ENCODE assay signal across 17 cellular contexts in genomic region chr3:8001712-8002111, GRCh38.
DNase-seq lines count a peak whose midpoint lies in the region; ATAC-seq and TF ChIP-seq lines count a peak whose summit lies in the region.
"Had no signal": no experiment of that assay in that cellular context is flagged by ENCODE, and none has a peak within 500 bp of the region (broad histone marks: within the 10 kb centered on the region; RNA-seq: fewer than 3 reads in every experiment).

No MANE protein-coding gene starts in this region.

- H3K4me1 ChIP-seq in aorta (ENCODE audit: control insufficient read depth in 1 of 2, insufficient read depth in 2 of 2, low read length in 2 of 2) (no peaks in the 10 kb centered on the region), PC-9 (replicated peaks; ENCODE audit: insufficient read depth) (no peaks in the 10 kb centered on the region), GM23338 (ENCODE audit: insufficient read depth) (no peaks in the 10 kb centered on the region)
- H3K4me1 ChIP-seq: A549, HAP-1 had no signal

- H3K27me3 Mint-ChIP-seq in GM23338 (ENCODE audit: insufficient read depth, low read depth, poor library complexity) = no peaks in the 10 kb centered on the region

- H3K27ac ChIP-seq in aorta (ENCODE audit: low read depth in 1 of 2, low read length in 2 of 2) (no peak overlapping the region), PC-9 (no peak overlapping the region), GM23338 (ENCODE audit: low read depth) (no peak overlapping the region)
- H3K27ac ChIP-seq: A549 had no signal

- peaks cover 20% of the 10 kb centered on the region for H3K4me1 Mint-ChIP-seq in GM23338
- H3K4me1 Mint-ChIP-seq: CD8-positive, alpha-beta memory T cell had no signal

- H3K27ac Mint-ChIP-seq in GM23338 = no peak overlapping the region
- H3K27ac Mint-ChIP-seq: CD8-positive, alpha-beta memory T cell had no signal

- no peak for DNase-seq in Right ventricle myocardium inferior (ENCODE audit: missing footprints)
- DNase-seq in cardiac septum (ENCODE audit: low spot score) = no peak
- DNase-seq in astrocyte of the hippocampus (ENCODE audit: low read depth, low spot score) = peak; percentile 24
- peak; percentile 34 for DNase-seq in left cardiac atrium
- DNase-seq in aorta = no peak
- DNase-seq in SKM-1 treated with dmso at 0.1 percent for 144 hours (lab: John Stamatoyannopoulos, UW; ENCODE audit: unreplicated experiment) = no peak
- no peak for DNase-seq in PC-9
- no peak for DNase-seq in GM23338 (ENCODE audit: low spot score)
- DNase-seq: CD8-positive, alpha-beta memory T cell; KG1; NCI-H1417; NCI-H1930; NCI-H226; NCI-H526; SIG-M5 had no signal

- H3K4me3 Mint-ChIP-seq in GM23338 = no peak overlapping the region
- H3K4me3 Mint-ChIP-seq: CD8-positive, alpha-beta memory T cell had no signal

- intact Hi-C loops in Right ventricle myocardium inferior (cut with DNase I) = no loop called here
- intact Hi-C loops in cardiac septum (cut with DNase I) = loop anchor here (5.0 kb wide), 1 partner anchor 51 kb away; no protein-coding TSS in a partner anchor
- intact Hi-C loops in left cardiac atrium (cut with DNase I) = no loop called here
- intact Hi-C loops in aorta (cut with DNase I) = no loop called here
- intact Hi-C loops in PC-9 (cut with micrococcal nuclease; ENCODE audit: unreplicated experiment) = no loop called here

- H3K36me3 ChIP-seq in aorta (ENCODE audit: control insufficient read depth in 1 of 2, insufficient read depth in 2 of 2, low read length in 1 of 2) = no peaks in the 10 kb centered on the region
- H3K36me3 ChIP-seq in PC-9 (ENCODE audit: low read depth) = no peaks in the 10 kb centered on the region
- H3K36me3 ChIP-seq in GM23338 (ENCODE audit: insufficient read depth) = no peaks in the 10 kb centered on the region
- H3K36me3 ChIP-seq: HAP-1 had no signal

- no peak overlapping the region for H3K4me3 ChIP-seq in aorta (ENCODE audit: low read length in 2 of 2)
- no peak overlapping the region for H3K4me3 ChIP-seq in PC-9
- H3K4me3 ChIP-seq in GM23338 = no peak overlapping the region
- H3K4me3 ChIP-seq: A549, HAP-1 had no signal

- no peaks in the 10 kb centered on the region for H3K27me3 ChIP-seq in aorta (ENCODE audit: control insufficient read depth in 1 of 2, insufficient read depth in 2 of 2, low read length in 1 of 2)
- H3K27me3 ChIP-seq in PC-9 (ENCODE audit: insufficient read depth, low read depth) = peaks cover 26% of the 10 kb centered on the region
- H3K27me3 ChIP-seq in GM23338 (ENCODE audit: insufficient read depth) = no peaks in the 10 kb centered on the region

- BruUV-seq in PC-9 (replicated peaks; lab: Mats Ljungman, UMichigan) = no TSS peak

- H3K9me3 Mint-ChIP-seq in GM23338 = no peaks in the 10 kb centered on the region

- H3K9me2 ChIP-seq in PC-9 (ENCODE audit: insufficient read depth) (no peaks in the 10 kb centered on the region), GM23338 (ENCODE audit: insufficient read depth) (no peaks in the 10 kb centered on the region)

- H2AFZ ChIP-seq in PC-9 (no peak overlapping the region), GM23338 (no peak overlapping the region)

- no peaks in the 10 kb centered on the region for H3F3A ChIP-seq in PC-9 (ENCODE audit: insufficient read depth, low read depth)
- H3F3A ChIP-seq in GM23338 (replicated peaks; ENCODE audit: low read depth) = no peaks in the 10 kb centered on the region

- H3K4me2 ChIP-seq in PC-9 = no peak overlapping the region
- no peak overlapping the region for H3K4me2 ChIP-seq in GM23338
- H3K4me2 ChIP-seq: A549 had no signal

- H4K20me1 ChIP-seq in PC-9 (ENCODE audit: insufficient read depth) (no peaks in the 10 kb centered on the region; the same call in 1 of the 2 replicates), GM23338 (replicated peaks; ENCODE audit: insufficient read depth) (no peaks in the 10 kb centered on the region)

- no peaks in the 10 kb centered on the region for H3K79me2 ChIP-seq in PC-9 (ENCODE audit: low read depth)
- H3K79me2 ChIP-seq in GM23338 (replicated peaks; ENCODE audit: insufficient read depth) = no peaks in the 10 kb centered on the region

- WGBS in aorta, 2 donors = 7 to 18% methylated on average over 6 of the region's 6 CpGs

- no peak for TF ChIP-seq CTCF in PC-9 (conservative IDR thresholded peaks at IDR 0.05)
- TF ChIP-seq CTCF in GM23338 (conservative IDR thresholded peaks at IDR 0.05; ENCODE audit: low read depth in 2 of 2) = no peak

- ATAC-seq in Right ventricle myocardium inferior (peak; percentile 86), left cardiac atrium (peak; percentile 92 to 96), aorta (ENCODE audit: low FRiP score) (peak; percentile 44), GM23338 (no peak)
- ATAC-seq: A549 had no signal

- POLR2A ChIA-PET in PC-9 (lab: Charles Lee; ENCODE audit: unreplicated experiment) = no interaction called here

- CTCF ChIA-PET in PC-9 (lab: Charles Lee) = no interaction called here

- H3K36me3 Mint-ChIP-seq in GM23338 (ENCODE audit: low read depth) = no peaks in the 10 kb centered on the region
- H3K36me3 Mint-ChIP-seq: CD8-positive, alpha-beta memory T cell had no signal

- no peaks in the 10 kb centered on the region for H3K9me3 ChIP-seq in aorta (ENCODE audit: control insufficient read depth, low read length)
- no peaks in the 10 kb centered on the region for H3K9me3 ChIP-seq in PC-9 (ENCODE audit: insufficient read depth, low read depth)
- H3K9me3 ChIP-seq: A549, HAP-1 had no signal

TF ChIP-seq in GM23338, 12 proteins besides CTCF, POLR2A, EP300 and RAD21 (continues in another document):
- TF ChIP-seq ZNF114 (CRISPR knock-in tag; IDR thresholded peaks at IDR 0.05) (no peak), JUNB (IDR thresholded peaks at IDR 0.05; ENCODE audit: unreplicated experiment) (no peak), REST (IDR thresholded peaks at IDR 0.05; ENCODE audit: unreplicated experiment) (no peak), STAT1 (IDR thresholded peaks at IDR 0.05; ENCODE audit: unreplicated experiment) (no peak), EZH2 (IDR thresholded peaks at IDR 0.05; ENCODE audit: low read depth, unreplicated experiment) (no peak)

Comparison
In these comparisons a context has a peak if more than half of its experiments do, and no peak if none do; other contexts are left out.
1. DNase-seq: peak in astrocyte of the hippocampus (single experiment) and left cardiac atrium (single experiment); none in Right ventricle myocardium inferior (single experiment), cardiac septum (single experiment), aorta (0 of 2), SKM-1 treated with dmso at 0.1 percent for 144 hours (single experiment), PC-9 (0 of 2) and GM23338 (single experiment).